Comparison of ENCODE assay signal across 8 cellular contexts in genomic region chr14:36884049-36884448, GRCh38.
"Had no signal": no experiment of that assay in that cellular context is flagged by ENCODE, and none has a peak within 500 bp of the region (broad histone marks: within the 10 kb centered on the region; RNA-seq: fewer than 3 reads in every experiment).

No MANE protein-coding gene starts in this region.

- ATAC-seq: HepG2, K562 had no signal

- H3K4me2 ChIP-seq: KMS-11 had no signal

- H3K4me3 ChIP-seq: K562 had no signal

- H3K27ac ChIP-seq: HL-60, KMS-11 had no signal

- FAIRE-seq: HepG2, HTR-8/SVneo, K562 had no signal

- DNase-seq: IMR-90, KBM-7, KG1 had no signal
